In genomic region chr2:39227628-39228412, GRCh38 we compare ENCODE assay signal across 8 cellular contexts. TPM values are rescaled to one million over a fixed set of nuclear protein-coding genes. Genes with fewer than 3 reads are reported as not detected.
DNase-seq lines count a peak whose midpoint lies in the region; ATAC-seq, FAIRE-seq and TF ChIP-seq lines count a peak whose summit lies in the region.

No MANE protein-coding gene starts in this region.

- BruUV-seq in A673 (replicated peaks; lab: Mats Ljungman, UMichigan), result no TSS peak

- intact Hi-C loops in A673 (cut with micrococcal nuclease; ENCODE audit: unreplicated experiment) (loop anchor here (2.0 kb wide), 1 partner anchor 107 kb away; the partner anchor contains the start of gene SOS1), kidney (cut with DNase I) (loop anchor here (5.0 kb wide), 1 partner anchor 166 kb away; no protein-coding TSS in a partner anchor)

- H3K27ac Mint-ChIP-seq in central memory CD8-positive, alpha-beta T cell (ENCODE audit: low read depth), result no peak overlapping the region

- H3K36me3 ChIP-seq in A673 (ENCODE audit: insufficient read depth, low read length, poor library complexity, severe bottlenecking) (no peaks in the 10 kb centered on the region), kidney (ENCODE audit: control insufficient read depth in 1 of 2, insufficient read depth in 2 of 2, low read length in 2 of 2) (no peaks in the 10 kb centered on the region)

- CTCF ChIA-PET in A673 (lab: Charles Lee), result interaction anchor here (0.5 to 1.9 kb wide), 5 partner anchors 107 to 395 kb away, joined by 3 to 9 read pairs (median 4); partner anchors contain the start of gene SOS1

- no peaks in the 10 kb centered on the region for H3K27me3 ChIP-seq in A673 (replicated peaks; ENCODE audit: insufficient read depth, low read depth, low read length, poor library complexity)

- peak overlapping the region; percentile 43 for H3K4me3 Mint-ChIP-seq in central memory CD8-positive, alpha-beta T cell

- H3K9me3 ChIP-seq in A673 (ENCODE audit: low read depth, low read length, poor library complexity, severe bottlenecking) (no peaks in the 10 kb centered on the region), kidney (ENCODE audit: control insufficient read depth in 1 of 2, low read length in 2 of 2) (no peaks in the 10 kb centered on the region)

- H3K4me1 ChIP-seq in A673 (ENCODE audit: insufficient read depth, low read length, poor library complexity, severe bottlenecking) (no peaks in the 10 kb centered on the region), kidney (ENCODE audit: control insufficient read depth in 1 of 2, insufficient read depth in 1 of 2, low read depth in 1 of 2, low read length in 2 of 2) (peaks cover 3 to 5% of the 10 kb centered on the region in 2 donors)

- POLR2A ChIA-PET in A673 (lab: Charles Lee; ENCODE audit: low non-redundant PET), result no interaction called here

- H3K27ac ChIP-seq in A673 (ENCODE audit: low read depth, low read length, poor library complexity, severe bottlenecking) (no peak overlapping the region), kidney (ENCODE audit: low read depth in 2 of 2, low read length in 2 of 2) (no peak overlapping the region)

- H3K27me3 Mint-ChIP-seq in central memory CD8-positive, alpha-beta T cell, result no peaks in the 10 kb centered on the region

- H3K4me1 Mint-ChIP-seq in central memory CD8-positive, alpha-beta T cell, result peaks cover 21% of the 10 kb centered on the region

- peak; percentile 92 for TF ChIP-seq CTCF in A673 (conservative IDR thresholded peaks at IDR 0.05; ENCODE audit: low read depth, low read length)
- TF ChIP-seq CTCF in kidney (IDR thresholded peaks at IDR 0.05; ENCODE audit: borderline replicate concordance, extremely low read depth, insufficient read depth), result peak; percentile 92

- ATAC-seq in GM18511 (IDR thresholded peaks at IDR 0.05; ENCODE audit: unreplicated experiment), result peak; percentile 81
- peak; percentile 78 for ATAC-seq in HG03097 (IDR thresholded peaks at IDR 0.05; ENCODE audit: low FRiP score, unreplicated experiment)
- ATAC-seq in central memory CD8-positive, alpha-beta T cell (replicated peaks; ENCODE audit: extremely low read depth, poor library complexity, severe bottlenecking), result peak; percentile 80

- H3K9ac ChIP-seq in kidney (ENCODE audit: low read length in 2 of 2), result no peak overlapping the region

- peak overlapping the region; percentile 27 for H3K4me3 ChIP-seq in A673 (ENCODE audit: low read depth, low read length, poor library complexity, severe bottlenecking)
- H3K4me3 ChIP-seq in kidney (ENCODE audit: low read length in 2 of 2), result peak overlapping the region; percentile 30 to 39

- DNase-seq in A673 (ENCODE audit: low spot score) (peak; percentile 77), NCI-H2196 treated with DMSO at 0.1 percent for 48 hours (lab: John Stamatoyannopoulos, UW; ENCODE audit: unreplicated experiment) (peak; percentile 22), kidney (peak; percentile 87)
- DNase-seq in activated CD4-positive, CD25-positive, alpha-beta regulatory T cell treated with anti-CD3 and anti-CD28 coated beads, Interleukin-2, amount 50 U/mL, for 72 hours, result peak; percentile 81
- peak; percentile 59 to 69 for DNase-seq in central memory CD8-positive, alpha-beta T cell (ENCODE audit: low spot score in 2 of 2)
- peak; percentile 80 to 81 for DNase-seq in stimulated activated CD4-positive, alpha-beta T cell treated with anti-CD3 and anti-CD28 coated beads, Interleukin-1b, Interleukin-23, amount 100 ng/mL, for 4 hours (ENCODE audit: low read depth in 2 of 2)

- no peak for FAIRE-seq in kidney (lab: Jason Lieb, UNC)

- peaks cover 2% of the 10 kb centered on the region for H3K36me3 Mint-ChIP-seq in central memory CD8-positive, alpha-beta T cell (ENCODE audit: insufficient read depth)

- no peaks in the 10 kb centered on the region for H3K9me3 Mint-ChIP-seq in central memory CD8-positive, alpha-beta T cell

RNA-seq across cellular contexts. Expression of gene CDKL4, which starts 15.9 kb away (rescaled TPM):
- total RNA-seq in A673 (2021) (0.79 and 1.1 TPM in 2 replicates), kidney (1.2 TPM)
- not detected for polyA plus RNA-seq in kidney (ENCODE audit: insufficient read depth, low read depth, low replicate concordance)

Comparison
In these comparisons a context has a peak if more than half of its experiments do, and no peak if none do; other contexts are left out.
1. DNase-seq: peak in every context shown above with its lines; median percentile 87 in kidney; 81 in activated CD4-positive, CD25-positive, alpha-beta regulatory T cell treated with anti-CD3 and anti-CD28 coated beads, Interleukin-2, amount 50 U/mL, for 72 hours; 80 in stimulated activated CD4-positive, alpha-beta T cell treated with anti-CD3 and anti-CD28 coated beads, Interleukin-1b, Interleukin-23, amount 100 ng/mL, for 4 hours; 77 in A673; 64 in central memory CD8-positive, alpha-beta T cell; 22 in NCI-H2196 treated with DMSO at 0.1 percent for 48 hours.